In the genomic region with DNA sequence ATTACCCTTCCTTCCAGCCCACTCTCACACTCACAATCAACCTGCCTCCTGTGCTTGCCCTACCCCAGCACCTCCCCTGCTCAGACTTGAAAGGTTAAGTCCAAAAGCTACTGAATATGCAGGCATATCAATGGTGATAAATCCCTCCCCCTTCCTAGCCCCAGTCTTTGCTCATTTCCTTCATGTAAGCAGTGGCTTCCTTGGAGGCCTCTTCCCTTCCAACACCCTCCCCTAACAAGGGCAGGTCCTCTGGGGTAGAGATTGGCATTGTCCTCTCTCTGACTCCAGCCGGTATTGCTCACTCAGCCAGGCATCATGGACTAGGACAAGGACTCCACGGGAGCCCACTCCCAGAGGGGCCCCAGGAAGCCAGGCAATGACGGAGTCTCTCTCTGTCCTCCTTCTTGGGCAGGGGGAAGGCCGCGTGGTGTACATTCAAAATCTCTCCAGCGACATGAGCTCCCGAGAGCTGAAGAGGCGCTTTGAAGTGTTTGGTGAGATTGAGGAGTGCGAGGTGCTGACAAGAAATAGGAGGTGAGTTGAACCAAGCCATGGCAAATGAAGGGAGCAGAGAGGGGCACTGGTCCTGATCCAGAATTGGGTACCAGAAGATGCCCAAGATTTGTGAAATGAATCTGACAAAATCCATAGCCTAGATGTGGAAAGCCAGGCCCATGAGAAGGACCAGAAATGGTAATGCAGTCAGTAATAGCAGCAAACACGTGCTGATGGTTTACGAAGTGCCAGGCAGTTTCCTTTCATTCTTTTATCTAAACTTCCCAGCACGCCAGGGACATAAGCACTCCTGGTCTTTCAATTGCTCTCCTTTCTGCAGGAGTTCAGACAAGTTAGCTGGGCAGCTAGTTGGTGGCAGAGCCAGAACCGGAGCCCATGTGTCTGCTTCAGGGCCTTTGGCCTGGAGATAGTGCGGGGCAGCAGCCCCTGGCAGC, we compare ENCODE assay signal across 17 cellular contexts.
"Had no signal": no experiment of that assay in that cellular context is flagged by ENCODE, and none has a peak within 500 bp of the region (broad histone marks: within the 10 kb centered on the region; RNA-seq: fewer than 3 reads in every experiment).

No MANE protein-coding gene starts in this region.

- H3K4me1 ChIP-seq: colonic mucosa had no signal

- H3K27ac ChIP-seq: colonic mucosa, psoas muscle, SJSA1, stomach had no signal

- H3K4me3 ChIP-seq: colonic mucosa, psoas muscle, SJSA1, smooth muscle cell, stomach had no signal

- H3K9me3 Mint-ChIP-seq: activated naive CD8-positive, alpha-beta T cell treated with anti-CD3 and anti-CD28 coated beads for 36 hours; mesothelial cell of epicardium; stimulated activated effector memory CD8-positive, alpha-beta T cell treated with anti-CD3 and anti-CD28 coated beads, Interleukin-12 subunit alpha, Interleukin-12 subunit beta, amount 100 ng/mL, for 72 hours; T-helper 1 cell treated with Interleukin-12 subunit alpha and Interleukin-12 subunit beta and Interleukin-4 antibody, amounts not matched to agents 30 μg/mL and 1 μg/mL, for 36 hours had no signal

- H3K4me1 Mint-ChIP-seq: activated naive CD8-positive, alpha-beta T cell treated with anti-CD3 and anti-CD28 coated beads for 36 hours; mesothelial cell of epicardium; stimulated activated effector memory CD8-positive, alpha-beta T cell treated with anti-CD3 and anti-CD28 coated beads, Interleukin-12 subunit alpha, Interleukin-12 subunit beta, amount 100 ng/mL, for 72 hours had no signal

- H3K36me3 ChIP-seq: SJSA1 had no signal

- H3K27me3 ChIP-seq: colonic mucosa, SJSA1, stomach had no signal

- H3K27ac Mint-ChIP-seq: activated naive CD8-positive, alpha-beta T cell treated with anti-CD3 and anti-CD28 coated beads for 36 hours; mesothelial cell of epicardium; stimulated activated effector memory CD8-positive, alpha-beta T cell treated with anti-CD3 and anti-CD28 coated beads, Interleukin-12 subunit alpha, Interleukin-12 subunit beta, amount 100 ng/mL, for 72 hours; T-helper 1 cell treated with Interleukin-12 subunit alpha and Interleukin-12 subunit beta and Interleukin-4 antibody, amounts not matched to agents 30 μg/mL and 1 μg/mL, for 36 hours had no signal

- H3K27me3 Mint-ChIP-seq: activated naive CD8-positive, alpha-beta T cell treated with anti-CD3 and anti-CD28 coated beads for 36 hours had no signal

- DNase-seq: activated CD4-positive, CD25-positive, alpha-beta regulatory T cell treated with anti-CD3 and anti-CD28 coated beads, Interleukin-2, amount 50 U/mL, for 72 hours; activated gamma-delta T cell treated with Interleukin-2 at 50 U/mL for 16 hours; activated naive CD8-positive, alpha-beta T cell treated with anti-CD3 and anti-CD28 coated beads for 36 hours; amniotic stem cell; central memory CD4-positive, alpha-beta T cell; colonic mucosa; head of caudate nucleus; psoas muscle; stimulated activated CD4-positive, alpha-beta T cell treated with anti-CD3 and anti-CD28 coated beads, Interleukin-4, amount 100 ng/mL, for 24 hours; stomach had no signal

- H3K9me3 ChIP-seq: colonic mucosa, psoas muscle, SJSA1, stomach had no signal

- H3K4me2 ChIP-seq: smooth muscle cell had no signal

- H3K4me3 Mint-ChIP-seq: activated naive CD8-positive, alpha-beta T cell treated with anti-CD3 and anti-CD28 coated beads for 36 hours; mesothelial cell of epicardium; stimulated activated effector memory CD8-positive, alpha-beta T cell treated with anti-CD3 and anti-CD28 coated beads, Interleukin-12 subunit alpha, Interleukin-12 subunit beta, amount 100 ng/mL, for 72 hours; T-helper 1 cell treated with Interleukin-12 subunit alpha and Interleukin-12 subunit beta and Interleukin-4 antibody, amounts not matched to agents 30 μg/mL and 1 μg/mL, for 36 hours had no signal

- H3K36me3 Mint-ChIP-seq: mesothelial cell of epicardium had no signal

- ATAC-seq: psoas muscle, sciatic nerve had no signal

- FAIRE-seq: frontal cortex had no signal
